Comparison of ENCODE assay signal across 9 cellular contexts in the genomic region with DNA sequence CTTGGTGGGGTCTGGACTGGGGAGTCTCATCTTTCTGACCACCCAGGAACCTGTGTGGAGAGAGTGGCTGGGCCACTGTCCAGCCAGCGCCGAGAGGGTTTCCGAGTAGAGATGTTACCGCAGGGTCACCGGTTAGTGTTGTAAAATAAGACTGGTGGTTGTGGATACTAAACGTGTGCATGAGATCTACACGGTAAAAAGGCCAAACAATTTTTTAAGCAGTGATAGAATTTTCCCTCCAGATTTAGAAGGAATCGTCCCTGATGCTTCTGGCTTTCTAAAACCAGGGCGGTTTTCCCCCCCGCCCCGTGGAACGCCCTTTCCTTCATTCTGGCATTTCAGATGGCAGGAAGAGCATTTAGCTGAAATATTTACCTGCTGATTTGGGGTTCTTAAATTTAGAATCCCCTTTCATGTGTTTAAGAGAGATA.
DNase-seq lines count a peak whose midpoint lies in the region; ATAC-seq and TF ChIP-seq lines count a peak whose summit lies in the region.
"Had no signal": no experiment of that assay in that cellular context is flagged by ENCODE, and none has a peak within 500 bp of the region (broad histone marks: within the 10 kb centered on the region; RNA-seq: fewer than 3 reads in every experiment).

No MANE protein-coding gene starts in this region.

- peak overlapping the region; percentile 98 for H3K4me3 ChIP-seq in AG10803 (ENCODE audit: low read length)

- DNase-seq in AG10803 (ENCODE audit: low read depth) (peak; percentile 48), RKO (ENCODE audit: low spot score) (peak; percentile 47), fibroblast of peridontal ligament (ENCODE audit: extremely low read depth) (peak; percentile 45), pons (ENCODE audit: low spot score) (peak; percentile 19), foreskin melanocyte (no peak), iPS-NIHi7 (ENCODE audit: extremely low spot score) (no peak), activated gamma-delta T cell (lab: John Stamatoyannopoulos, UW) (no peak)
- DNase-seq: NCI-H2171 had no signal

- ATAC-seq in HG03097 (IDR thresholded peaks at IDR 0.05; ENCODE audit: low FRiP score, unreplicated experiment), result no peak

- no peak for TF ChIP-seq CTCF in AG10803 (conservative IDR thresholded peaks at IDR 0.05; ENCODE audit: low read length)

Comparison
In these comparisons a context has a peak if more than half of its experiments do, and no peak if none do; other contexts are left out.
1. DNase-seq: peak in AG10803 (single experiment), RKO (single experiment), fibroblast of peridontal ligament (single experiment) and pons (single experiment); none in foreskin melanocyte (single experiment), iPS-NIHi7 (single experiment) and activated gamma-delta T cell (single experiment).